In genomic region chr9:110255417-110256141, GRCh38 we compare ENCODE assay signal across 8 cellular contexts. TPM values are rescaled to one million over a fixed set of nuclear protein-coding genes. Genes with fewer than 3 reads are reported as not detected.
DNase-seq lines count a peak whose midpoint lies in the region; ATAC-seq and TF ChIP-seq lines count a peak whose summit lies in the region.

No MANE protein-coding gene starts in this region.

- H3K4me1 ChIP-seq in OCI-LY7 (ENCODE audit: insufficient read depth, low read length, poor library complexity, severe bottlenecking): peaks cover 26% of the 10 kb centered on the region
- H3K4me1 ChIP-seq in thymus (ENCODE audit: control insufficient read depth, insufficient read depth, low read length): peaks cover 11% of the 10 kb centered on the region

- peaks cover 54% of the 10 kb centered on the region for H3K4me1 Mint-ChIP-seq in neural crest cell

- H3K9me3 ChIP-seq in OCI-LY7 (ENCODE audit: low read length) (no peaks in the 10 kb centered on the region), thymus (ENCODE audit: control insufficient read depth) (no peaks in the 10 kb centered on the region)

- under 1% methylated on average over 54 of the region's 54 CpGs for WGBS in thymus

- ATAC-seq in GM18517 (IDR thresholded peaks at IDR 0.05; ENCODE audit: unreplicated experiment): peak; percentile 20
- peak; percentile 27 for ATAC-seq in HG03066 (IDR thresholded peaks at IDR 0.05; ENCODE audit: low read depth, unreplicated experiment)

- TF ChIP-seq CTCF in 22Rv1 (IDR thresholded peaks at IDR 0.05) (no peak), OCI-LY7 (conservative IDR thresholded peaks at IDR 0.05; ENCODE audit: low read length) (no peak), fibroblast of the aortic adventitia (IDR thresholded peaks at IDR 0.05; ENCODE audit: insufficient read depth, low read length) (no peak), neural crest cell (conservative IDR thresholded peaks at IDR 0.05) (no peak)

- no TSS peak for BruUV-seq in OCI-LY7 (replicated peaks; lab: Mats Ljungman, UMichigan)

- H3K27me3 ChIP-seq in thymus (ENCODE audit: control insufficient read depth, insufficient read depth): no peaks in the 10 kb centered on the region

- peak overlapping the region; percentile 96 for H3K4me3 Mint-ChIP-seq in neural crest cell

- CTCF ChIA-PET in OCI-LY7 (lab: Charles Lee; ENCODE audit: unreplicated experiment): no interaction called here

- DNase-seq in OCI-LY7 (ENCODE audit: low spot score) (peak; percentile 59), fibroblast of the aortic adventitia (ENCODE audit: low read depth) (peak; percentile 61), neural crest cell (ENCODE audit: low read depth, low spot score) (peak; percentile 19)
- peak; percentile 24 for DNase-seq in activated effector memory CD4-positive, alpha-beta T cell treated with Interleukin-2 at 50 U/mL for 16 hours

- H3K9me2 ChIP-seq in OCI-LY7 (ENCODE audit: insufficient read depth, low read length): no peaks in the 10 kb centered on the region

- H4K20me1 ChIP-seq in OCI-LY7 (ENCODE audit: insufficient read depth, low read length): peaks cover 19% of the 10 kb centered on the region

- H3K4me2 ChIP-seq in OCI-LY7 (ENCODE audit: low read length): peak overlapping the region; percentile 87

- H2AFZ ChIP-seq in OCI-LY7 (ENCODE audit: low read length): peak overlapping the region; percentile 53; the same call in 1 of the 2 replicates

- intact Hi-C loops in OCI-LY7 (cut with micrococcal nuclease; ENCODE audit: unreplicated experiment): loop anchor here (5.0 kb wide), 1 partner anchor 52 kb away; no protein-coding TSS in a partner anchor

- POLR2A ChIA-PET in OCI-LY7 (lab: Charles Lee): interaction anchor here (0.6 kb wide), 1 partner anchor 1236 kb away, joined by 3 read pairs; no protein-coding TSS in a partner anchor

- peaks cover 13% of the 10 kb centered on the region for H3K36me3 ChIP-seq in OCI-LY7 (ENCODE audit: insufficient read depth, low read length)
- H3K36me3 ChIP-seq in thymus (ENCODE audit: control insufficient read depth, insufficient read depth): no peaks in the 10 kb centered on the region

- no peaks in the 10 kb centered on the region for H3K36me3 Mint-ChIP-seq in neural crest cell (ENCODE audit: low read depth)

- H3K27me3 Mint-ChIP-seq in neural crest cell (ENCODE audit: low read depth): no peaks in the 10 kb centered on the region

- peak overlapping the region; percentile 92 for H3K4me3 ChIP-seq in OCI-LY7 (ENCODE audit: low read depth, low read length, poor library complexity, severe bottlenecking)
- peak overlapping the region; percentile 88 for H3K4me3 ChIP-seq in fibroblast of the aortic adventitia (ENCODE audit: low read depth, low read length)
- H3K4me3 ChIP-seq in thymus (ENCODE audit: low read length): peak overlapping the region; percentile 65

- H3K27ac ChIP-seq in 22Rv1 (peak overlapping the region; percentile 85), OCI-LY7 (ENCODE audit: low read depth, low read length, poor library complexity, severe bottlenecking) (no peak overlapping the region), thymus (ENCODE audit: low read depth) (peak overlapping the region; percentile 89)

- peak overlapping the region; percentile 54 for H3K27ac Mint-ChIP-seq in neural crest cell (ENCODE audit: unreplicated experiment)

- peaks cover 54% of the 10 kb centered on the region for H3K79me2 ChIP-seq in OCI-LY7 (ENCODE audit: insufficient read depth, low read depth, low read length)

- H3K9me3 Mint-ChIP-seq in neural crest cell: no peaks in the 10 kb centered on the region

RNA-seq across cellular contexts. Expression of gene TXN, which starts 0.7 kb away (rescaled TPM):
- total RNA-seq in OCI-LY7 (2014; rRNA removed; shearing (Covaris generic)): 82.5 and 120 TPM in 2 replicates
- total RNA-seq in OCI-LY7 (2022) (135 and 165 TPM in 2 replicates), fibroblast of the aortic adventitia (ENCODE audit: low replicate concordance) (316 and 708 TPM in 2 replicates), neural crest cell (181 and 188 TPM in 2 replicates)
- 448 TPM for polyA plus RNA-seq in thymus

RNA-seq across cellular contexts. Expression of gene C9orf152, which starts 47.6 kb away (rescaled TPM):
- total RNA-seq in OCI-LY7 (2014; rRNA removed; shearing (Covaris generic)): not detected in 2 replicates
- total RNA-seq in OCI-LY7 (2022) (not detected in 2 replicates), fibroblast of the aortic adventitia (ENCODE audit: low replicate concordance) (0.16 TPM in 1 of 2 replicates, not detected in the other), neural crest cell (not detected in 2 replicates)
- 0.23 TPM for polyA plus RNA-seq in thymus
